In the genomic region with DNA sequence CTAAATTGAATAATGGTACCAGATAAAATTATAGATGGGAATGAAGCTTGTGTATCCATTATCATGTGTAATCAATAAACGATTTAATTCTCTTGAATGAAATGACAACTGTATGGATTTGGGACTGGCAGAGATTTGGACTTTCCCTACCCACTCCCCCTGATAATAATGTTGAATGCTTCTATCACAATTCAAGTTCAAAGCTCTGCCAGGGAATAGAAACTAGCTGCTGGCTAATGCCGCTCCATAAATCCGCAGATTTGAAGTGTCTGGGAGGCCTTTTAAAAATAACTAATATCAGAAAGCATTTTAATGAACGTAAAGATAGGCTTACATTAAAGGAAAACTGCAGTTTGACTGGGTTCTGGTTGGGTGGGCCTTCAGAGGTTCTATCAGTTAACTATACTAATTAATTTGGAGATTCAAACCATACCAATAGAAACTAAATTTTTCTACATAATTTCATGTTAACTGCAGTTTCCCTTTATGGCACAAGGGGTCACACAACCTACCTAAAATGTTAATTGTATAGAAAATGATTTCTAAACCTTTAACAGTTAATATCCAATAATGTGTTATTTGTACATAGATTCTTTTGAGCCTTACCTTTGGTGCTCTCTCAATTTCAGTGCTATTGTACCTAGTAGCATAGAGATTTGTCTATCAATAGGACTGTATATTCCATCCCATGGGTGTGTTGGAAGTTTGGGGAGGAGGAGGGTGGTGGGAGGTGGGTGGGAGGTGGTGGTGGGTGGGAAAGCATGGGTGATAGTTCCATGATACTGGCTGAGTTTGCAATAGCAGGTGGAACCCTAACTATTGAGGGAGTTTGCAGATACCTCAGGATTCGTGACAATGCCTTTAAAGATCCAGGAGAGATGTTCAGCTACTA, we compare ENCODE assay signal across 8 cellular contexts. TPM values are rescaled to one million over a fixed set of nuclear protein-coding genes. Genes with fewer than 3 reads are reported as not detected.
A peak's percentile ranks its signal among the peaks of the same experiment; 100 is the strongest.
DNase-seq lines count a peak whose midpoint lies in the region; ATAC-seq and TF ChIP-seq lines count a peak whose summit lies in the region.
"Had no signal": no experiment of that assay in that cellular context is flagged by ENCODE, and none has a peak within 500 bp of the region (broad histone marks: within the 10 kb centered on the region; RNA-seq: fewer than 3 reads in every experiment).

No MANE protein-coding gene starts in this region.

- TF ChIP-seq CTCF in GM12873 (IDR thresholded peaks at IDR 0.05; ENCODE audit: insufficient read depth, low read depth, low read length, missing control alignments): peak; percentile 23
- TF ChIP-seq CTCF in OCI-LY7 (conservative IDR thresholded peaks at IDR 0.05; ENCODE audit: low read length): peak; percentile 69
- peak in 1 of 5 experiments; percentile 21 for TF ChIP-seq CTCF in gastrocnemius medialis (IDR thresholded peaks at IDR 0.05 in 4 of 5, conservative IDR thresholded peaks at IDR 0.05 in 1 of 5)

- TF ChIP-seq POLR2A in gastrocnemius medialis (IDR thresholded peaks at IDR 0.05): no peak

- no peaks in the 10 kb centered on the region for H3K27me3 ChIP-seq in gastrocnemius medialis

- H3K36me3 ChIP-seq in OCI-LY7 (ENCODE audit: insufficient read depth, low read length) (peaks cover 80% of the 10 kb centered on the region), gastrocnemius medialis (peaks cover 0 to 63% of the 10 kb centered on the region in 2 donors)

- peaks cover 50% of the 10 kb centered on the region for H4K20me1 ChIP-seq in OCI-LY7 (ENCODE audit: insufficient read depth, low read length)

- POLR2A ChIA-PET in OCI-LY7 (lab: Charles Lee): no interaction called here

- no peak for ATAC-seq in gastrocnemius medialis

- peaks cover 45% of the 10 kb centered on the region for H3K79me2 ChIP-seq in OCI-LY7 (ENCODE audit: insufficient read depth, low read depth, low read length)

- intact Hi-C loops in OCI-LY7 (cut with micrococcal nuclease; ENCODE audit: unreplicated experiment) (loop anchor here (2.0 kb wide), 1 partner anchor 73 kb away; no protein-coding TSS in a partner anchor), gastrocnemius medialis (cut with DNase I; ENCODE audit: low total_unique reads) (loop anchor here (10.0 kb wide), 1 partner anchor 1419 kb away; the partner anchor contains the start of gene ITGA7)

- peak overlapping the region; percentile 70 for H3K4me2 ChIP-seq in OCI-LY7 (ENCODE audit: low read length)

- H3K4me1 ChIP-seq in OCI-LY7 (ENCODE audit: insufficient read depth, low read length, poor library complexity, severe bottlenecking) (peaks cover 52% of the 10 kb centered on the region), gastrocnemius medialis (peaks cover 72 to 78% of the 10 kb centered on the region in 2 donors)

- H3K4me3 ChIP-seq in OCI-LY7 (ENCODE audit: low read depth, low read length, poor library complexity, severe bottlenecking) (peak overlapping the region; percentile 36), gastrocnemius medialis (peak overlapping the region in 2 of 4 donors; percentile 1 to 5)

- H3K27ac Mint-ChIP-seq in activated T-cell treated with anti-CD3 and anti-CD28 coated beads, Interleukin-2, amount 50 U/mL, for 24 hours: no peak overlapping the region

- BruUV-seq in OCI-LY7 (replicated peaks; lab: Mats Ljungman, UMichigan): no TSS peak

- peaks cover 3% of the 10 kb centered on the region for H3K36me3 Mint-ChIP-seq in activated T-cell treated with anti-CD3 and anti-CD28 coated beads, Interleukin-2, amount 50 U/mL, for 24 hours (ENCODE audit: low read depth)

- DNase-seq in OCI-LY7 (ENCODE audit: low spot score): no peak
- DNase-seq in epithelial cell of prostate (ENCODE audit: low read depth, low spot score): no peak
- DNase-seq in gastrocnemius medialis: no peak
- no peak for DNase-seq in activated T-cell treated with anti-CD3 and anti-CD28 coated beads, Interleukin-2, amount 50 U/mL, for 24 hours
- no peak for DNase-seq in NCI-H446 treated with DMSO at 0.1 percent for 48 hours (lab: John Stamatoyannopoulos, UW)
- no peak for DNase-seq in NCI-H510A (lab: John Stamatoyannopoulos, UW)
- DNase-seq: Karpas-422 had no signal

- CTCF ChIA-PET in OCI-LY7 (lab: Charles Lee; ENCODE audit: unreplicated experiment): no interaction called here

- no peak overlapping the region for H2AFZ ChIP-seq in OCI-LY7 (ENCODE audit: low read length)

- no peaks in the 10 kb centered on the region for H3K9me3 Mint-ChIP-seq in activated T-cell treated with anti-CD3 and anti-CD28 coated beads, Interleukin-2, amount 50 U/mL, for 24 hours

- peak overlapping the region; percentile 16 for H3K27ac ChIP-seq in OCI-LY7 (ENCODE audit: low read depth, low read length, poor library complexity, severe bottlenecking)
- peak overlapping the region; percentile 87 for H3K27ac ChIP-seq in epithelial cell of prostate
- H3K27ac ChIP-seq in gastrocnemius medialis: peak overlapping the region; percentile 77 to 87 (median 83)

- H3K9me2 ChIP-seq in OCI-LY7 (ENCODE audit: insufficient read depth, low read length): no peaks in the 10 kb centered on the region

- H3K9me3 ChIP-seq in OCI-LY7 (ENCODE audit: low read length) (no peaks in the 10 kb centered on the region), gastrocnemius medialis (no peaks in the 10 kb centered on the region)

- in situ Hi-C loops in gastrocnemius medialis (cut with MboI; ENCODE audit: low sequenced_read_pairs in 4 of 4): no loop called here

- H3K4me3 Mint-ChIP-seq in activated T-cell treated with anti-CD3 and anti-CD28 coated beads, Interleukin-2, amount 50 U/mL, for 24 hours: no peak overlapping the region

- H3K27me3 Mint-ChIP-seq in activated T-cell treated with anti-CD3 and anti-CD28 coated beads, Interleukin-2, amount 50 U/mL, for 24 hours: no peaks in the 10 kb centered on the region

- peaks cover 42% of the 10 kb centered on the region for H3K4me1 Mint-ChIP-seq in activated T-cell treated with anti-CD3 and anti-CD28 coated beads, Interleukin-2, amount 50 U/mL, for 24 hours (ENCODE audit: low read depth)

RNA-seq across cellular contexts. Expression of gene HNRNPA1, which starts 4.9 kb away (rescaled TPM):
- total RNA-seq in OCI-LY7 (2014; rRNA removed; shearing (Covaris generic)): 713 and 899 TPM in 2 replicates
- total RNA-seq in OCI-LY7 (2022): 2,128 and 2,331 TPM in 2 replicates
- total RNA-seq in gastrocnemius medialis: 100 to 1,000 TPM; 146 to 412 (median 186) TPM

RNA-seq across cellular contexts. Expression of gene CBX5, which starts 5.5 kb away (rescaled TPM):
- 97.8 and 115 TPM in 2 replicates for total RNA-seq in OCI-LY7 (2014; rRNA removed; shearing (Covaris generic))
- total RNA-seq in OCI-LY7 (2022) (299 and 321 TPM in 2 replicates), gastrocnemius medialis (1 to 10 TPM; 7.9 to 8.9 (median 8.1) TPM)

RNA-seq across cellular contexts. Expression of gene NFE2, which starts 15.4 kb away (rescaled TPM):
- not detected in 2 replicates for total RNA-seq in OCI-LY7 (2014; rRNA removed; shearing (Covaris generic))
- total RNA-seq in OCI-LY7 (2022): not detected in 2 replicates
- 1 to 10 TPM in 2 of 4 donors, under 1 TPM in 1, not detected in 1; 0.64 to 8.0 (median 1.8) TPM for total RNA-seq in gastrocnemius medialis

RNA-seq across cellular contexts. Expression of gene COPZ1, which starts 39.5 kb away (rescaled TPM):
- total RNA-seq in OCI-LY7 (2014; rRNA removed; shearing (Covaris generic)): 77.5 and 86.0 TPM in 2 replicates
- total RNA-seq in OCI-LY7 (2022) (114 and 121 TPM in 2 replicates), gastrocnemius medialis (100 to 1,000 TPM in 2 of 4 donors, 10 to 100 TPM in 2; 91.8 to 145 (median 107) TPM)

Comparison
In these comparisons a context has a peak if more than half of its experiments do, and no peak if none do; other contexts are left out.
1. H3K27ac ChIP-seq: peak in every context shown above with its lines; median percentile 87 in epithelial cell of prostate; 83 in gastrocnemius medialis; 16 in OCI-LY7.
2. RNA of gene CBX5, which starts 5.5 kb away (total RNA-seq): 97.8 to 321 TPM in OCI-LY7; 7.9 to 8.9 TPM in gastrocnemius medialis; every median in the first group is over 4 times any median in the second.